ENCODE assay signal across 8 cellular contexts in genomic region chr11:110429614-110430266, GRCh38. TPM values are rescaled to one million over a fixed set of nuclear protein-coding genes. Genes with fewer than 3 reads are reported as not detected.
DNase-seq lines count a peak whose midpoint lies in the region; ATAC-seq and TF ChIP-seq lines count a peak whose summit lies in the region.

FDX1 (plus strand) TSS chr11:110429948; CDS start chr11:110430121, 173 bp downstream.

- H3K4me1 ChIP-seq in CD4-positive, CD25-positive, alpha-beta regulatory T cell (ENCODE audit: control insufficient read depth, insufficient read depth, low read length, poor library complexity, severe bottlenecking), result peaks cover 48% of the 10 kb centered on the region
- H3K4me1 ChIP-seq in ectodermal cell (ENCODE audit: control insufficient read depth, insufficient read depth, low read length) (peaks cover 7% of the 10 kb centered on the region), lung (ENCODE audit: control insufficient read depth in 2 of 2, insufficient read depth in 2 of 2, low read length in 2 of 2) (peaks cover 3 to 9% of the 10 kb centered on the region in 2 donors)

- no peaks in the 10 kb centered on the region for H3K27me3 ChIP-seq in CD4-positive, CD25-positive, alpha-beta regulatory T cell (ENCODE audit: control insufficient read depth, insufficient read depth, low read length)
- peaks cover 12% of the 10 kb centered on the region for H3K27me3 ChIP-seq in ectodermal cell (ENCODE audit: control insufficient read depth, insufficient read depth, low read length, poor library complexity, severe bottlenecking)
- no peaks in the 10 kb centered on the region for H3K27me3 ChIP-seq in lung (ENCODE audit: control insufficient read depth, insufficient read depth)

- peak; percentile 47 for TF ChIP-seq CTCF in activated CD8-positive, alpha-beta T cell treated with anti-CD3 and anti-CD28 coated beads for 36 hours (IDR thresholded peaks at IDR 0.05)
- TF ChIP-seq CTCF in lung (IDR thresholded peaks at IDR 0.05; ENCODE audit: control extremely low read depth, extremely low read depth), result peak; percentile 28

- no peaks in the 10 kb centered on the region for H3K36me3 Mint-ChIP-seq in CD4-positive, CD25-positive, alpha-beta regulatory T cell
- peaks cover 2% of the 10 kb centered on the region for H3K36me3 Mint-ChIP-seq in activated CD8-positive, alpha-beta T cell treated with anti-CD3 and anti-CD28 coated beads for 36 hours (ENCODE audit: low read depth)

- H3K36me3 ChIP-seq in CD4-positive, CD25-positive, alpha-beta regulatory T cell (ENCODE audit: control insufficient read depth, insufficient read depth, low read length), result no peaks in the 10 kb centered on the region
- H3K36me3 ChIP-seq in ectodermal cell (ENCODE audit: control insufficient read depth, insufficient read depth, low read length), result no peaks in the 10 kb centered on the region
- H3K36me3 ChIP-seq in lung (ENCODE audit: control insufficient read depth in 2 of 2, insufficient read depth in 2 of 2, low read length in 2 of 2), result no peaks in the 10 kb centered on the region

- POLR2A ChIA-PET in activated CD8-positive, alpha-beta T cell treated with anti-CD3 and anti-CD28 coated beads for 36 hours (lab: Charles Lee), result interaction anchor here (0.7 to 0.9 kb wide), 2 partner anchors 18 to 136 kb away, joined by 3 read pairs; no protein-coding TSS in a partner anchor

- peak within 1 kb of the TSS; percentile 82 for H3K27ac ChIP-seq in CD4-positive, CD25-positive, alpha-beta regulatory T cell (ENCODE audit: insufficient read depth, low read length, poor library complexity, severe bottlenecking)
- peak within 1 kb of the TSS; percentile 59 for H3K27ac ChIP-seq in ectodermal cell (ENCODE audit: insufficient read depth, low read depth, low read length, poor library complexity, severe bottlenecking)
- H3K27ac ChIP-seq in lung (ENCODE audit: low read depth in 1 of 2, low read length in 1 of 2), result peak within 1 kb of the TSS; percentile 93 to 98

- peak within 1 kb of the TSS; percentile 97 to 99 (median 98) for H3K27ac Mint-ChIP-seq in CD4-positive, CD25-positive, alpha-beta regulatory T cell
- H3K27ac Mint-ChIP-seq in activated CD8-positive, alpha-beta T cell treated with anti-CD3 and anti-CD28 coated beads for 36 hours, result peak within 1 kb of the TSS; percentile 96

- H3K4me1 Mint-ChIP-seq in CD4-positive, CD25-positive, alpha-beta regulatory T cell, result peaks cover 20 to 47% (median 42%) of the 10 kb centered on the region in 4 donors
- H3K4me1 Mint-ChIP-seq in activated CD8-positive, alpha-beta T cell treated with anti-CD3 and anti-CD28 coated beads for 36 hours (ENCODE audit: low read depth), result peaks cover 39% of the 10 kb centered on the region

- DNase-seq in CD4-positive, CD25-positive, alpha-beta regulatory T cell, result peak; percentile 80 to 87 (median 84)
- peak; percentile 54 for DNase-seq in GM19240 (ENCODE audit: insufficient read length, low spot score)
- peak; percentile 94 for DNase-seq in NCI-H774 (lab: John Stamatoyannopoulos, UW)
- peak; percentile 93 for DNase-seq in activated CD8-positive, alpha-beta T cell treated with anti-CD3 and anti-CD28 coated beads for 36 hours
- DNase-seq in lung (ENCODE audit: low spot score), result peak; percentile 82
- peak; percentile 68 to 80 (median 77) for DNase-seq in stimulated activated CD4-positive, alpha-beta T cell treated with anti-CD3 and anti-CD28 coated beads, TNF-alpha, amount 100 ng/mL, for 4 hours (ENCODE audit: low read depth in 3 of 3)

- H3K27me3 Mint-ChIP-seq in CD4-positive, CD25-positive, alpha-beta regulatory T cell, result peaks cover 4% of the 10 kb centered on the region
- H3K27me3 Mint-ChIP-seq in activated CD8-positive, alpha-beta T cell treated with anti-CD3 and anti-CD28 coated beads for 36 hours, result no peaks in the 10 kb centered on the region

- H3K9me3 Mint-ChIP-seq in CD4-positive, CD25-positive, alpha-beta regulatory T cell, result peaks cover 0 to 2% (median 0%) of the 10 kb centered on the region in 7 donors
- no peaks in the 10 kb centered on the region for H3K9me3 Mint-ChIP-seq in activated CD8-positive, alpha-beta T cell treated with anti-CD3 and anti-CD28 coated beads for 36 hours

- H3K9me3 ChIP-seq in CD4-positive, CD25-positive, alpha-beta regulatory T cell (ENCODE audit: control insufficient read depth in 2 of 2, low read length in 2 of 2), result no peaks in the 10 kb centered on the region
- H3K9me3 ChIP-seq in ectodermal cell (ENCODE audit: control insufficient read depth, low read length), result no peaks in the 10 kb centered on the region
- peaks cover 0 to 2% of the 10 kb centered on the region in 2 donors for H3K9me3 ChIP-seq in lung (ENCODE audit: control insufficient read depth in 2 of 2, insufficient read depth in 1 of 2, low read length in 1 of 2)

- peak within 1 kb of the TSS; percentile 98 to 99 (median 98) for H3K4me3 Mint-ChIP-seq in CD4-positive, CD25-positive, alpha-beta regulatory T cell
- H3K4me3 Mint-ChIP-seq in activated CD8-positive, alpha-beta T cell treated with anti-CD3 and anti-CD28 coated beads for 36 hours, result peak within 1 kb of the TSS; percentile 100

- 1% methylated on average over 67 of the region's 67 CpGs for WGBS in ectodermal cell, 2 experiments
- WGBS in lung, 2 donors, result 0% methylated on average over 45 to 67 of the region's 67 CpGs

- peak within 1 kb of the TSS; percentile 97 for H3K4me3 ChIP-seq in CD4-positive, CD25-positive, alpha-beta regulatory T cell (ENCODE audit: low read depth, low read length)
- peak within 1 kb of the TSS; percentile 60 for H3K4me3 ChIP-seq in ectodermal cell (ENCODE audit: insufficient read depth, low read depth, low read length)
- H3K4me3 ChIP-seq in lung, result peak within 1 kb of the TSS; percentile 97

- peak; percentile 81 to 82 for ATAC-seq in CD4-positive, CD25-positive, alpha-beta regulatory T cell (ENCODE audit: low read depth in 2 of 2)
- ATAC-seq in HG03457 (IDR thresholded peaks at IDR 0.05; ENCODE audit: unreplicated experiment), result peak; percentile 66
- peak; percentile 88 for ATAC-seq in activated CD8-positive, alpha-beta T cell treated with anti-CD3 and anti-CD28 coated beads for 36 hours
- peak; percentile 95 for ATAC-seq in lung (ENCODE audit: insufficient read depth, low FRiP score)

- intact Hi-C loops in activated CD8-positive, alpha-beta T cell treated with anti-CD3 and anti-CD28 coated beads for 36 hours (cut with micrococcal nuclease), result loop anchor here (5.0 kb wide), 2 partner anchors 52 to 132 kb away; partner anchors contain the start of gene RDX

- CTCF ChIA-PET in activated CD8-positive, alpha-beta T cell treated with anti-CD3 and anti-CD28 coated beads for 36 hours (lab: Charles Lee), result interaction anchor here (0.7 to 9.5 kb wide), 15 partner anchors 9 to 230 kb away, joined by 3 to 126 read pairs (median 4); no protein-coding TSS in a partner anchor

RNA-seq across cellular contexts. Expression of gene FDX1, which starts in this region (rescaled TPM):
- total RNA-seq in CD4-positive, CD25-positive, alpha-beta regulatory T cell, result 9.5 TPM
- 10 to 100 TPM; 18.2 to 28.2 (median 24.4) TPM for polyA plus RNA-seq in CD4-positive, CD25-positive, alpha-beta regulatory T cell
- 10 to 100 TPM; 16.9 to 17.2 TPM for total RNA-seq in activated CD8-positive, alpha-beta T cell treated with anti-CD3 and anti-CD28 coated beads for 36 hours
- 9.9 TPM for polyA plus RNA-seq in ectodermal cell (2013, experiment 1 of 4)
- 9.9 TPM for polyA plus RNA-seq in ectodermal cell (2013, experiment 2 of 4)
- 8.5 TPM for polyA plus RNA-seq in ectodermal cell (2013, experiment 3 of 4)
- polyA plus RNA-seq in ectodermal cell (2013, experiment 4 of 4), result 9.2 TPM
- 10 to 100 TPM; 14.1 to 16.2 TPM for total RNA-seq in lung
- 10 to 100 TPM; 11.0 to 14.9 TPM for polyA plus RNA-seq in lung

Comparison
In these comparisons a context has a peak if more than half of its experiments do, and no peak if none do; other contexts are left out.
1. Peak in every context shown above with its lines: DNase-seq, ATAC-seq, H3K4me3 ChIP-seq and H3K27ac ChIP-seq.